Comparison of ENCODE assay signal across 10 cellular contexts in genomic region chr10:44008270-44008916, GRCh38.
A peak's percentile ranks its signal among the peaks of the same experiment; 100 is the strongest.
DNase-seq lines count a peak whose midpoint lies in the region; ATAC-seq and TF ChIP-seq lines count a peak whose summit lies in the region.
"Had no signal": no experiment of that assay in that cellular context is flagged by ENCODE, and none has a peak within 500 bp of the region (broad histone marks: within the 10 kb centered on the region; RNA-seq: fewer than 3 reads in every experiment).

No MANE protein-coding gene starts in this region.

- H3K27me3 ChIP-seq in kidney epithelial cell (ENCODE audit: control insufficient read depth, insufficient read depth, low read length): no peaks in the 10 kb centered on the region
- H3K27me3 ChIP-seq: right lobe of liver had no signal

- H3K27me3 Mint-ChIP-seq in HFFc6 (ENCODE audit: insufficient read depth): peaks cover 1% of the 10 kb centered on the region
- H3K27me3 Mint-ChIP-seq: CD4-positive, CD25-positive, alpha-beta regulatory T cell had no signal

- H3K27ac Mint-ChIP-seq in HFFc6: no peak overlapping the region
- H3K27ac Mint-ChIP-seq: CD4-positive, CD25-positive, alpha-beta regulatory T cell had no signal

- ATAC-seq in HG03097 (IDR thresholded peaks at IDR 0.05; ENCODE audit: low FRiP score, unreplicated experiment): no peak

- peaks cover 6% of the 10 kb centered on the region for H3K4me1 Mint-ChIP-seq in HFFc6 (ENCODE audit: low read depth)
- H3K4me1 Mint-ChIP-seq: CD4-positive, CD25-positive, alpha-beta regulatory T cell had no signal

- DNase-seq in GM13976 (ENCODE audit: low spot score) (peak; percentile 55), HFFc6 (peak; percentile 11), M059J (ENCODE audit: low read depth) (peak; percentile 95), kidney epithelial cell (ENCODE audit: low read depth) (peak; percentile 84), DMS79 (lab: John Stamatoyannopoulos, UW) (no peak), iPS-NIHi11 (ENCODE audit: low spot score) (no peak), UCSD-AML1 (lab: John Stamatoyannopoulos, UW; ENCODE audit: unreplicated experiment) (no peak)
- DNase-seq: CD4-positive, CD25-positive, alpha-beta regulatory T cell; right lobe of liver had no signal

- no peak for TF ChIP-seq CTCF in GM13976 (IDR thresholded peaks at IDR 0.05; ENCODE audit: borderline replicate concordance, control extremely low read depth, extremely low read depth, insufficient read depth, missing control alignments)
- no peak for TF ChIP-seq CTCF in HFFc6 (IDR thresholded peaks at IDR 0.05)
- no peak for TF ChIP-seq CTCF in kidney epithelial cell (IDR thresholded peaks at IDR 0.05; ENCODE audit: insufficient read depth, low read length, poor library complexity, severe bottlenecking)

- no peaks in the 10 kb centered on the region for H3K36me3 ChIP-seq in kidney epithelial cell (ENCODE audit: control insufficient read depth, insufficient read depth, low read length)
- H3K36me3 ChIP-seq: right lobe of liver had no signal

- H3K9me3 Mint-ChIP-seq in HFFc6: no peaks in the 10 kb centered on the region

- in situ Hi-C loops in GM13976 (cut with MboI; ENCODE audit: low sequenced_read_pairs, unreplicated experiment): no loop called here

- H3K36me3 Mint-ChIP-seq in HFFc6 (ENCODE audit: low read depth): no peaks in the 10 kb centered on the region
- H3K36me3 Mint-ChIP-seq: CD4-positive, CD25-positive, alpha-beta regulatory T cell had no signal

- H3K4me3 ChIP-seq in kidney epithelial cell (ENCODE audit: low read depth, low read length): no peak overlapping the region
- H3K4me3 ChIP-seq: right lobe of liver had no signal

- no peak overlapping the region for H3K4me3 Mint-ChIP-seq in HFFc6
- H3K4me3 Mint-ChIP-seq: CD4-positive, CD25-positive, alpha-beta regulatory T cell had no signal

Comparison
In these comparisons a context has a peak if more than half of its experiments do, and no peak if none do; other contexts are left out.
1. DNase-seq: peak in GM13976 (single experiment), HFFc6 (single experiment), M059J (single experiment) and kidney epithelial cell (single experiment); none in DMS79 (single experiment), iPS-NIHi11 (single experiment) and UCSD-AML1 (single experiment).